9 cellular contexts compared by ENCODE assay signal in the genomic region with DNA sequence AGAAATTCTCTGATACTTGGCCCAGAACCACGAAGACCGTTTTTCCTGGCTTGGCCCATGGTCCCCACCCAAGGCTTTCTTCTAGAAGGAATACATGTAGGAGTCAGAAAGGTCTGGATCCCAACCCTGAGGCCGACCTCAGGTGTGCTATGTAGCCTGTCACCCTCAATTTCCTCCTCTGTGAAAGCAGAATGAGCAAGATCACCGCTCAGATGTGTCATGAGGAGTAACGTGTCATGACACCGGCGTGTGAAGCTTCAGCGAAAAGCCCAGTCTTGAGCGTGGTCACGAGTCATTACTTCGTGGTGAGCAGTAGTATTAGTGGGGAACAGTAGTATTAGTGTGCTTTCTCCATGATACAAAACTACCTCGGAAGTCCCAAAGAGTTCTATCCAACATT.
DNase-seq lines count a peak whose midpoint lies in the region; ATAC-seq and TF ChIP-seq lines count a peak whose summit lies in the region.
"Had no signal": no experiment of that assay in that cellular context is flagged by ENCODE, and none has a peak within 500 bp of the region (broad histone marks: within the 10 kb centered on the region; RNA-seq: fewer than 3 reads in every experiment).

No MANE protein-coding gene starts in this region.

- H3K9me3 ChIP-seq in left lung: no peaks in the 10 kb centered on the region

- TF ChIP-seq CTCF in astrocyte of the spinal cord (IDR thresholded peaks at IDR 0.05; ENCODE audit: low read depth, low read length): no peak
- TF ChIP-seq CTCF in left lung (IDR thresholded peaks at IDR 0.05): no peak

- no peak overlapping the region for H3K4me3 Mint-ChIP-seq in stimulated activated effector memory CD8-positive, alpha-beta T cell treated with anti-CD3 and anti-CD28 coated beads, Interleukin-12 subunit alpha, Interleukin-12 subunit beta, amount 100 ng/mL, for 72 hours
- H3K4me3 Mint-ChIP-seq: CD8-positive, alpha-beta memory T cell had no signal

- no peak overlapping the region for H3K27ac Mint-ChIP-seq in stimulated activated effector memory CD8-positive, alpha-beta T cell treated with anti-CD3 and anti-CD28 coated beads, Interleukin-12 subunit alpha, Interleukin-12 subunit beta, amount 100 ng/mL, for 72 hours
- H3K27ac Mint-ChIP-seq: CD8-positive, alpha-beta memory T cell had no signal

- peak; percentile 35 for ATAC-seq in HG02981 (IDR thresholded peaks at IDR 0.05; ENCODE audit: unreplicated experiment)
- peak; percentile 90 for ATAC-seq in stimulated activated effector memory CD8-positive, alpha-beta T cell treated with anti-CD3 and anti-CD28 coated beads, Interleukin-12 subunit alpha, Interleukin-12 subunit beta, amount 100 ng/mL, for 72 hours
- ATAC-seq in left lung: no peak

- peaks cover 0 to 3% of the 10 kb centered on the region in 2 donors for H3K27me3 ChIP-seq in left lung

- peaks cover 6% of the 10 kb centered on the region for H3K4me1 Mint-ChIP-seq in stimulated activated effector memory CD8-positive, alpha-beta T cell treated with anti-CD3 and anti-CD28 coated beads, Interleukin-12 subunit alpha, Interleukin-12 subunit beta, amount 100 ng/mL, for 72 hours

- in situ Hi-C loops in astrocyte of the spinal cord (cut with HindIII; ENCODE audit: low sequenced_read_pairs): loop anchor here (25.0 kb wide), 1 partner anchor 237 kb away; no protein-coding TSS in a partner anchor

- H3K36me3 ChIP-seq in left lung: no peaks in the 10 kb centered on the region

- DNase-seq in activated CD8-positive, alpha-beta memory T cell treated with anti-CD3 and anti-CD28 coated beads, Interleukin-2, amount 50 U/mL, for 48 hours: peak; percentile 79
- DNase-seq in activated CD8-positive, alpha-beta memory T cell treated with anti-CD3 and anti-CD28 coated beads for 24 hours: no peak
- DNase-seq in astrocyte of the spinal cord (ENCODE audit: low read depth, low spot score): peak; percentile 63
- no peak for DNase-seq in stimulated activated effector memory CD8-positive, alpha-beta T cell treated with anti-CD3 and anti-CD28 coated beads, Interleukin-12 subunit alpha, Interleukin-12 subunit beta, amount 100 ng/mL, for 72 hours (ENCODE audit: low spot score in 2 of 2)
- DNase-seq in left lung: no peak
- no peak for DNase-seq in midbrain (lab: John Stamatoyannopoulos, UW)
- DNase-seq in NCI-H2029 treated with DMSO at 0.1 percent for 48 hours (lab: John Stamatoyannopoulos, UW): no peak
- DNase-seq: CD8-positive, alpha-beta memory T cell had no signal

- intact Hi-C loops in left lung (cut with DNase I): no loop called here

- no peaks in the 10 kb centered on the region for H3K36me3 Mint-ChIP-seq in stimulated activated effector memory CD8-positive, alpha-beta T cell treated with anti-CD3 and anti-CD28 coated beads, Interleukin-12 subunit alpha, Interleukin-12 subunit beta, amount 100 ng/mL, for 72 hours
- H3K36me3 Mint-ChIP-seq: CD8-positive, alpha-beta memory T cell had no signal

- no peaks in the 10 kb centered on the region for H3K9me3 Mint-ChIP-seq in stimulated activated effector memory CD8-positive, alpha-beta T cell treated with anti-CD3 and anti-CD28 coated beads, Interleukin-12 subunit alpha, Interleukin-12 subunit beta, amount 100 ng/mL, for 72 hours
- H3K9me3 Mint-ChIP-seq: CD8-positive, alpha-beta memory T cell had no signal

- no peak overlapping the region for H3K27ac ChIP-seq in left lung

- H3K4me3 ChIP-seq in astrocyte of the spinal cord (ENCODE audit: low read depth, low read length) (no peak overlapping the region), left lung (no peak overlapping the region)

- no peaks in the 10 kb centered on the region for H3K4me1 ChIP-seq in left lung

Comparison
In these comparisons a context has a peak if more than half of its experiments do, and no peak if none do; other contexts are left out.
1. DNase-seq: peak in activated CD8-positive, alpha-beta memory T cell treated with anti-CD3 and anti-CD28 coated beads, Interleukin-2, amount 50 U/mL, for 48 hours (single experiment) and astrocyte of the spinal cord (single experiment); none in activated CD8-positive, alpha-beta memory T cell treated with anti-CD3 and anti-CD28 coated beads for 24 hours (single experiment), stimulated activated effector memory CD8-positive, alpha-beta T cell treated with anti-CD3 and anti-CD28 coated beads, Interleukin-12 subunit alpha, Interleukin-12 subunit beta, amount 100 ng/mL, for 72 hours (0 of 2), left lung (0 of 2), midbrain (single experiment) and NCI-H2029 treated with DMSO at 0.1 percent for 48 hours (single experiment).